In the genomic region with DNA sequence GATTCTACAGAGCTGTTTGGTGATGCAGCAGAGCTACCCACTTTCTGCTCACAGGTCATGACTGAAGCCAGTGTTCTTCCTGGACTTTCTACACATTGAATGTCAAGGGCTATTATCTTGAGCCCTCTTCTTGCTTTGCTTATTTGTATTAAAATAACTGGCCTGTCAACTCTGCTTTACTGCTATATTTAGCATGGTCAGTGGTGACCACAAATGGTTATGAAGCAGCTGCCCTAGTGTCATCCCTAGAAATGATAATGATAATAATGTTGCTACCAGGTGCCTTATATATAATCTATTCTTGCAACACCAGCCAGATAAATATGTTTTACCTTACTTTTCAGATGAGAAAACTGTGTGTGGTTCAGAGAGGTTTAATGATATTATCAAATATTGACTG, we compare ENCODE assay signal across 30 cellular contexts. TPM values are rescaled to one million over a fixed set of nuclear protein-coding genes. Genes with fewer than 3 reads are reported as not detected.
"Had no signal": no experiment of that assay in that cellular context is flagged by ENCODE, and none has a peak within 500 bp of the region (broad histone marks: within the 10 kb centered on the region; RNA-seq: fewer than 3 reads in every experiment).

No MANE protein-coding gene starts in this region.

- DNase-seq: activated CD4-positive, alpha-beta T cell treated with anti-CD3 and anti-CD28 coated beads, Interleukin-2, amount 10 ng/mL, durations not matched to agents 24 days and 14 days; activated CD4-positive, alpha-beta T cell treated with anti-CD3 and anti-CD28 coated beads, Interleukin-2, amount 50 U/mL, for 4 hours; activated CD8-positive, alpha-beta T cell treated with anti-CD3 and anti-CD28 coated beads for 36 hours; activated gamma-delta T cell; activated naive CD4-positive, alpha-beta T cell treated with Interleukin-2 at 50 U/mL for 16 hours; activated T-cell treated with anti-CD3 and anti-CD28 coated beads, Interleukin-2, amount 50 U/mL, for 1 hour; activated T-cell treated with anti-CD3 and anti-CD28 coated beads, Interleukin-2, amount 50 U/mL, for 72 hours; adrenal gland; body of pancreas; central memory CD4-positive, alpha-beta T cell; Kasumi-1; KG1; MG63; NCI-H1092; NCI-H1417; NCI-H146; NCI-H187; NCI-H2029 treated with DMSO at 0.1 percent for 48 hours; NCI-H2107; NCI-H2171; NCI-H510A treated with DMSO at 0.1 percent for 48 hours; NCI-H526 treated with DMSO at 0.1 percent for 48 hours; NCI-H774; Peyer's patch; RPMI8226 had no signal

- ATAC-seq: activated CD8-positive, alpha-beta T cell treated with anti-CD3 and anti-CD28 coated beads for 36 hours; activated T-cell treated with anti-CD3 and anti-CD28 coated beads, Interleukin-2, amount 50 U/mL, for 72 hours; body of pancreas had no signal

- H3K27me3 ChIP-seq: adrenal gland, body of pancreas, breast epithelium, MG63, Peyer's patch had no signal

- H3K27ac ChIP-seq: adrenal gland, body of pancreas, breast epithelium, Peyer's patch had no signal

- H3K9me3 ChIP-seq: adrenal gland, body of pancreas, breast epithelium, MG63, Peyer's patch had no signal

- H3K4me1 ChIP-seq: adrenal gland, body of pancreas, breast epithelium, Peyer's patch had no signal

- H3K36me3 ChIP-seq: adrenal gland, breast epithelium, MG63, Peyer's patch had no signal

- H3K4me3 ChIP-seq: adrenal gland, body of pancreas, breast epithelium, MG63, Peyer's patch had no signal

RNA-seq across cellular contexts. Expression of a gene that starts 2.6 kb away (rescaled TPM):
- total RNA-seq: activated CD4-positive, alpha-beta T cell treated with anti-CD3 and anti-CD28 coated beads, Interleukin-2, amount 10 ng/mL, durations not matched to agents 24 days and 14 days; activated CD8-positive, alpha-beta memory T cell treated with anti-CD3 and anti-CD28 coated beads for 36 hours; activated CD8-positive, alpha-beta T cell treated with anti-CD3 and anti-CD28 coated beads for 36 hours; activated T-cell treated with anti-CD3 and anti-CD28 coated beads, Interleukin-2, amount 50 U/mL, for 72 hours; activated T-helper 2 cell treated with anti-CD3 and anti-CD28 coated beads, Interferon-gamma antibody, Interleukin-2, Interleukin-4, amounts not matched to agents 10 μg/mL and 5 μg/mL and 100 μg/mL, durations not matched to agents 14 hours and 24 hours and 36 hours; adrenal gland; astrocyte; body of pancreas; breast epithelium; cerebellum; Peyer's patch had no signal
- polyA plus RNA-seq: adrenal gland had no signal
